ENCODE assay signal across 10 cellular contexts in genomic region chr2:147463881-147464520, GRCh38.
DNase-seq lines count a peak whose midpoint lies in the region; ATAC-seq and TF ChIP-seq lines count a peak whose summit lies in the region.
"Had no signal": no experiment of that assay in that cellular context is flagged by ENCODE, and none has a peak within 500 bp of the region (broad histone marks: within the 10 kb centered on the region; RNA-seq: fewer than 3 reads in every experiment).

No MANE protein-coding gene starts in this region.

- ATAC-seq in GM18870 (IDR thresholded peaks at IDR 0.05; ENCODE audit: unreplicated experiment) (peak; percentile 96), HG02588 (IDR thresholded peaks at IDR 0.05; ENCODE audit: unreplicated experiment) (peak; percentile 89), HG03469 (IDR thresholded peaks at IDR 0.05; ENCODE audit: unreplicated experiment) (peak; percentile 80), esophagus mucosa (no peak)
- ATAC-seq: CD8-positive, alpha-beta T cell had no signal

- H3K27ac ChIP-seq in dorsolateral prefrontal cortex = no peak overlapping the region
- H3K27ac ChIP-seq: parathyroid adenoma had no signal

- H3K4me3 ChIP-seq in dorsolateral prefrontal cortex = no peak overlapping the region

- intact Hi-C loops in dorsolateral prefrontal cortex (cut with DNase I) = no loop called here

- H3K27me3 ChIP-seq in dorsolateral prefrontal cortex = peaks cover 0 to 4% (median 0%) of the 10 kb centered on the region in 45 donors

- DNase-seq in mucosa of gallbladder (ENCODE audit: low spot score) (peak; percentile 25), NCI-H2081 treated with DMSO at 0.1 percent for 48 hours (lab: John Stamatoyannopoulos, UW) (no peak), dorsolateral prefrontal cortex (no peak), NCI-H1694 (lab: John Stamatoyannopoulos, UW) (no peak)
- DNase-seq: CD8-positive, alpha-beta T cell had no signal

- TF ChIP-seq CTCF in dorsolateral prefrontal cortex (IDR thresholded peaks at IDR 0.05 in 54 of 56, conservative IDR thresholded peaks at IDR 0.05 in 2 of 56; ENCODE audit: low read depth in 1 of 56, partially characterized antibody in 56 of 56) = no peak
